Comparison of ENCODE assay signal across 24 cellular contexts in genomic region chr10:59558066-59558465, GRCh38.
"Had no signal": no experiment of that assay in that cellular context is flagged by ENCODE, and none has a peak within 500 bp of the region (broad histone marks: within the 10 kb centered on the region; RNA-seq: fewer than 3 reads in every experiment).

No MANE protein-coding gene starts in this region.

- H3K4me3 Mint-ChIP-seq: activated naive CD8-positive, alpha-beta T cell; nephron progenitor cell; stimulated activated naive B cell treated with anti-CD40 and anti-IgM and Interleukin-4, amounts not matched to agents 10 μg/mL and 1 μg/mL and 100 μg/mL, for 72 hours had no signal

- DNase-seq: activated CD4-positive, alpha-beta T cell treated with anti-CD3 and anti-CD28 coated beads for 4 hours; activated CD4-positive, alpha-beta T cell treated with anti-CD3 and anti-CD28 coated beads, Interleukin-2, amount 50 U/mL, for 4 hours; activated effector memory CD4-positive, alpha-beta T cell treated with Interleukin-2 at 50 U/mL for 16 hours; activated naive CD4-positive, alpha-beta T cell treated with Interleukin-2 at 50 U/mL for 16 hours; anterior cingulate cortex; cerebellar nuclear complex; colonic mucosa; effector CD8-positive, alpha-beta T cell; esophagus squamous epithelium; foreskin melanocyte; left ventricle myocardium superior; nephron progenitor cell; posterior cingulate gyrus; right cardiac atrium; stimulated activated CD4-positive, alpha-beta T cell treated with anti-CD3 and anti-CD28 coated beads, Interleukin-15, amount 100 ng/mL, for 24 hours; stimulated activated CD4-positive, alpha-beta T cell treated with anti-CD3 and anti-CD28 coated beads, Interleukin-2, amount 100 ng/mL, for 24 hours; stimulated activated naive B cell treated with anti-CD40 and anti-IgM and Interleukin-4, amounts not matched to agents 10 μg/mL and 1 μg/mL and 100 μg/mL, for 72 hours; stomach; tibial artery had no signal

- H3K27ac ChIP-seq: colonic mucosa, epithelial cell of prostate, esophagus squamous epithelium, stomach, tibial artery, VCaP had no signal

- H3K4me1 ChIP-seq: colonic mucosa, stomach had no signal

- H3K9me3 ChIP-seq: colonic mucosa, esophagus squamous epithelium, stomach, tibial artery had no signal

- ATAC-seq: left ventricle myocardium superior; right cardiac atrium; stimulated activated naive B cell treated with anti-CD40 and anti-IgM and Interleukin-4, amounts not matched to agents 10 μg/mL and 1 μg/mL and 100 μg/mL, for 72 hours had no signal

- H3K36me3 ChIP-seq: colonic mucosa, esophagus squamous epithelium, stomach, tibial artery had no signal

- H3K4me3 ChIP-seq: colonic mucosa, esophagus squamous epithelium, stomach, tibial artery had no signal

- H3K9me3 Mint-ChIP-seq: nephron progenitor cell; stimulated activated naive B cell treated with anti-CD40 and anti-IgM and Interleukin-4, amounts not matched to agents 10 μg/mL and 1 μg/mL and 100 μg/mL, for 72 hours had no signal

- H3K27ac Mint-ChIP-seq: activated naive CD8-positive, alpha-beta T cell; nephron progenitor cell; stimulated activated naive B cell treated with anti-CD40 and anti-IgM and Interleukin-4, amounts not matched to agents 10 μg/mL and 1 μg/mL and 100 μg/mL, for 72 hours had no signal

- H3K36me3 Mint-ChIP-seq: activated naive CD8-positive, alpha-beta T cell; stimulated activated naive B cell treated with anti-CD40 and anti-IgM and Interleukin-4, amounts not matched to agents 10 μg/mL and 1 μg/mL and 100 μg/mL, for 72 hours had no signal

- FAIRE-seq: endometrium, islet of Langerhans had no signal

- H3K27me3 ChIP-seq: colonic mucosa, esophagus squamous epithelium, stomach, tibial artery had no signal

- H3K4me1 Mint-ChIP-seq: stimulated activated naive B cell treated with anti-CD40 and anti-IgM and Interleukin-4, amounts not matched to agents 10 μg/mL and 1 μg/mL and 100 μg/mL, for 72 hours had no signal
